Comparison of ENCODE assay signal across 1 cellular context in genomic region chr20:63627129-63627699, GRCh38.
TF ChIP-seq lines count a peak whose summit lies in the region.

No MANE protein-coding gene starts in this region.

TF ChIP-seq in K562, 482 proteins besides CTCF, POLR2A, EP300 and RAD21 (continued from another document):
- TF ChIP-seq MGA (IDR thresholded peaks at IDR 0.05) (peak; percentile 78), TCF3 (CRISPR knock-in tag; IDR thresholded peaks at IDR 0.05) (no peak; the same call in 1 of the 2 replicates), FOXP1 (CRISPR knock-in tag; IDR thresholded peaks at IDR 0.05) (peak; percentile 80; the same call in 1 of the 2 replicates)
TF ChIP-seq in K562: peak in this region for 113.
